In genomic region chr11:64246874-64247728, GRCh38 we compare ENCODE assay signal across 8 cellular contexts.
A peak's percentile ranks its signal among the peaks of the same experiment; 100 is the strongest.
DNase-seq lines count a peak whose midpoint lies in the region; ATAC-seq and TF ChIP-seq lines count a peak whose summit lies in the region.

Gene PPP1R14B, minus strand, starts transcription at chr11:64246943. Its CDS starts 270 bp downstream, at chr11:64246673.

- H3K27ac ChIP-seq in coronary artery (peak within 1 kb of the TSS; percentile 87 to 95), layer of hippocampus (ENCODE audit: low read depth, low read length) (peak within 1 kb of the TSS; percentile 91)

- peak within 1 kb of the TSS; percentile 81 for H3K4me3 ChIP-seq in coronary artery

- no peak for TF ChIP-seq CTCF in coronary artery (IDR thresholded peaks at IDR 0.05)

- DNase-seq in GM03348 (ENCODE audit: low spot score), result peak; percentile 94
- DNase-seq in NCI-H526 treated with DMSO at 0.1 percent for 48 hours (lab: John Stamatoyannopoulos, UW), result peak; percentile 80
- DNase-seq in activated CD4-positive, alpha-beta T cell treated with anti-CD3 and anti-CD28 coated beads for 48 hours, result peak; percentile 88
- DNase-seq in coronary artery (ENCODE audit: low spot score), result peak; percentile 93
- DNase-seq in stimulated activated CD4-positive, alpha-beta T cell treated with anti-CD3 and anti-CD28 coated beads, Interleukin-15, amount 100 ng/mL, for 24 hours, result peak; percentile 93

- no peaks in the 10 kb centered on the region for H3K27me3 ChIP-seq in layer of hippocampus (ENCODE audit: control insufficient read depth, insufficient read depth, low read length)

- ATAC-seq in HG03175 (IDR thresholded peaks at IDR 0.05; ENCODE audit: unreplicated experiment) (peak; percentile 35), HG02970 (IDR thresholded peaks at IDR 0.05; ENCODE audit: low FRiP score, unreplicated experiment) (no peak)
